Comparison of ENCODE assay signal across 8 cellular contexts in the genomic region with DNA sequence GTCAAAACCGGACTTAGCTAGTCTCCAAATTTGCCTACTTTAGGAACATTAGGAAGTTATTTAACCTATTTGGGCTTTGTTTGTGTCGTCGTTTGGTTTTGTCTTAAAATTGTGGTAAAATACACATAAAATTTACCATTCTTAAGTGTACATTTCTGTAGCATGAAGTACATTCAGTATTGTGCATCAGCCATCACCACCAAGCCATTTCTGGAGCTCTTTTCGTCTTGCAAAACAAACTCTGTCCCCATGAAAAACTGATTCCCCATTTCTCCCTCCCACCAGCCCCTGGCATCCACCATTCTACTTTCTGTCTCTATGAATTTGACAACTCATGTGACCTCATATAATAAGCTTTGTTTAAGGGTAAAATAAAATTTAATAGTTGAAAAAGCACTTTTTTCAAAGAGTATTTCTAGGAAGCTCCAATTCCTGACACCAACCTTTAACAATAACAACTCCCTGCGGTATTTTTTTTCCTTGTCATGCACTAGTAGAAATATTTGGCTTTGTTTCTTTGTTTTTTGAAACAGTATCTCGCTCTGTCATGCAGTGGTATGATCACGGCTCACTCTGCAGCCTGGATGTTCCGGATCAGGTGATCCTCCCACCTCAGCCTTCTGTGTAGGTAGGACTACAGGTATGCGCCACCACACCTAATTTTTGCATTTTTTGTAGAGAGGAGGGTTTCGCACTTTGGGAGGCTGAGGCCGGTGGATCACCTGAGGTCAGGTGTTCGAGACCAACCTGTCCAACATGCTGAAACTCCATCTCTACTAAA. TPM values are rescaled to one million over a fixed set of nuclear protein-coding genes. Genes with fewer than 3 reads are reported as not detected.
DNase-seq lines count a peak whose midpoint lies in the region; ATAC-seq and TF ChIP-seq lines count a peak whose summit lies in the region.

No MANE protein-coding gene starts in this region.

- peak overlapping the region; percentile 99 to 100 for H3K27ac ChIP-seq in esophagus (ENCODE audit: low read depth in 2 of 2, low read length in 1 of 2)
- H3K27ac ChIP-seq in parathyroid adenoma = peak overlapping the region; percentile 100

- H3K36me3 ChIP-seq in esophagus (ENCODE audit: control insufficient read depth in 2 of 2, insufficient read depth in 2 of 2, low read length in 1 of 2) = peaks cover 0 to 7% of the 10 kb centered on the region in 2 donors
- H3K36me3 ChIP-seq in parathyroid adenoma (ENCODE audit: control insufficient read depth, insufficient read depth, low read length) = no peaks in the 10 kb centered on the region

- in situ Hi-C loops in Caki2 (cut with HindIII; ENCODE audit: low pct_unique_long_range_greater_than_20kb, low sequenced_read_pairs) = no loop called here

- H2AFZ ChIP-seq in parathyroid adenoma = peak overlapping the region; percentile 50

- H3K4me1 ChIP-seq in esophagus (ENCODE audit: control insufficient read depth in 2 of 2, insufficient read depth in 2 of 2, low read length in 1 of 2) (peaks cover 0 to 4% of the 10 kb centered on the region in 2 donors), parathyroid adenoma (peaks cover 31% of the 10 kb centered on the region)

- peak overlapping the region in 1 of 2 donors; percentile 35 for H3K4me3 ChIP-seq in esophagus (ENCODE audit: low read depth in 1 of 2, low read length in 2 of 2)
- peak overlapping the region; percentile 61 for H3K4me3 ChIP-seq in parathyroid adenoma (ENCODE audit: low read depth, low read length)

- H3K4me2 ChIP-seq in parathyroid adenoma (ENCODE audit: low read length) = peak overlapping the region; percentile 82

- H3K9me3 ChIP-seq in esophagus (ENCODE audit: control insufficient read depth in 2 of 2, insufficient read depth in 1 of 2, low read depth in 1 of 2, low read length in 1 of 2) = no peaks in the 10 kb centered on the region
- no peaks in the 10 kb centered on the region for H3K9me3 ChIP-seq in parathyroid adenoma (ENCODE audit: control insufficient read depth, low read length)

- no peak for TF ChIP-seq CTCF in parathyroid adenoma (IDR thresholded peaks at IDR 0.05)

- ATAC-seq in GM21528 (IDR thresholded peaks at IDR 0.05; ENCODE audit: low FRiP score, unreplicated experiment) = no peak
- ATAC-seq in HG02870 (IDR thresholded peaks at IDR 0.05; ENCODE audit: unreplicated experiment) = no peak

- H3K27me3 ChIP-seq in esophagus (ENCODE audit: control insufficient read depth in 1 of 2, insufficient read depth in 2 of 2, low read length in 2 of 2) (no peaks in the 10 kb centered on the region), parathyroid adenoma (ENCODE audit: control insufficient read depth, insufficient read depth, low read length) (no peaks in the 10 kb centered on the region)

- DNase-seq in Caki2 (ENCODE audit: low read depth) (peak; percentile 65), RPMI8226 (peak; percentile 71), RKO (ENCODE audit: low spot score) (no peak), OCI-M1 (lab: John Stamatoyannopoulos, UW) (no peak)

- H3K79me2 ChIP-seq in parathyroid adenoma = peaks cover 13% of the 10 kb centered on the region

- no peak overlapping the region for H3K9ac ChIP-seq in parathyroid adenoma

- WGBS in esophagus, 2 donors = 24 to 35% methylated on average over 12 of the region's 12 CpGs

RNA-seq across cellular contexts. Expression of a gene that starts 3.6 kb away (rescaled TPM):
- 1,534 and 1,708 TPM in 2 replicates for total RNA-seq in Caki2 (2014; rRNA removed; shearing (Covaris generic); ENCODE audit: low replicate concordance)
- polyA plus RNA-seq in esophagus = 1,000 to 10,000 TPM; 1,354 to 1,419 TPM

RNA-seq across cellular contexts. Expression of a gene that starts 54.4 kb away (rescaled TPM):
- total RNA-seq in Caki2 (2014; rRNA removed; shearing (Covaris generic); ENCODE audit: low replicate concordance) = 83.6 and 119 TPM in 2 replicates
- polyA plus RNA-seq in esophagus = 1 to 10 TPM; 7.4 to 8.6 TPM

Comparison
In these comparisons a context has a peak if more than half of its experiments do, and no peak if none do; other contexts are left out.
1. DNase-seq: peak in Caki2 (single experiment) and RPMI8226 (single experiment); none in RKO (single experiment) and OCI-M1 (single experiment).